Comparison of ENCODE assay signal across 8 cellular contexts in the genomic region with DNA sequence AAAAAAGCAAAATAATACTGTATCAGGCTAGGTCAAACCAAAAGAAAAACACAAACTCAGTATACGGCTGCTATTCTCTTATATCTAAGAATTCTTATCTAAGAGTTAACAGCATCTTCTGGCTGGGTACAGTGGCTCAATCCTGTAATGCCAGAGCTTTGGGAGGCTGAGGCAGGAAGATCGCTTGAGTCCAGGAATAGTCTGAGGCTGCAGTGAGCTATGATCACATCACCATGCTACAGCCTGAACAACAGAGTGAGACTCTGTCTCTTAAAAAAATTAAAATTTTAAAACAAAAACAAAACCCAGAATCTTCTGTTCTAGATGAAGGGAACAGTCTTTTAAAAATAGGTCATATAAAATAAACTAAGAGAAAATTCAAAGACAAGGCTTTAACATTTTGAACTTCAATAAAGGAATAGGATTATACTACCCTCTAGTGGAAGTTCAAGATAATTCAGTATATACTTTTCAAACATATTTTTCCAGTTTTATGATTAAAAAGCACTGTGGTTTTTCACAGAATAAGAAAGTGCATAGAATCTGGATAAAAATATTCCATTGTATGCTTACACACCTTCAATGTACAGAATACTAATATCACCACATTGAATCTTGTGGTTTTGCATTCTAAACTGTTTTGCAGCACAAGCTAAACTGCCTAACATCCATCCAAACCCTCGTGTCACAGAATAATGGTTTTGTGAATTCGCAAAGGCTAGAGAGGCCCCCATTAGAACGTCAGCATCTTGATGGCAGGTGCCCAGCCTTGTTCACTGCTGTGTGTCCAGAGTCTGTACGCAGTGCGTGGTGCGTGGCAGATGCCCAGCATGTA. TPM values are rescaled to one million over a fixed set of nuclear protein-coding genes. Genes with fewer than 3 reads are reported as not detected.
A peak's percentile ranks its signal among the peaks of the same experiment; 100 is the strongest.
DNase-seq lines count a peak whose midpoint lies in the region; ATAC-seq and TF ChIP-seq lines count a peak whose summit lies in the region.
"Had no signal": no experiment of that assay in that cellular context is flagged by ENCODE, and none has a peak within 500 bp of the region (broad histone marks: within the 10 kb centered on the region; RNA-seq: fewer than 3 reads in every experiment).

No MANE protein-coding gene starts in this region.

- H3K18ac ChIP-seq in mesenchymal stem cell (ENCODE audit: low read depth in 1 of 2, low read length in 2 of 2): no peak overlapping the region

- peaks cover 14% of the 10 kb centered on the region for H3K79me1 ChIP-seq in mesenchymal stem cell (replicated peaks; ENCODE audit: low read length, poor library complexity, severe bottlenecking)

- H4K91ac ChIP-seq in mesenchymal stem cell (ENCODE audit: low read length): peak overlapping the region; percentile 41

- H2AFZ ChIP-seq in mesenchymal stem cell (ENCODE audit: low read depth, low read length): no peak overlapping the region

- H2BK120ac ChIP-seq in mesenchymal stem cell (ENCODE audit: low read depth, low read length): no peak overlapping the region

- no peak overlapping the region for H3K4me2 ChIP-seq in mesenchymal stem cell (ENCODE audit: low read length, poor library complexity, severe bottlenecking)

- H3K27me3 ChIP-seq in breast epithelium: no peaks in the 10 kb centered on the region
- no peaks in the 10 kb centered on the region for H3K27me3 ChIP-seq in mesenchymal stem cell (ENCODE audit: control insufficient read depth in 1 of 2, insufficient read depth in 1 of 2, low read length in 2 of 2)

- TF ChIP-seq CTCF in GM12874 (IDR thresholded peaks at IDR 0.05; ENCODE audit: insufficient read depth, low read depth, low read length) (0 out of 2 replicates have a peak, but pooled peaks have one; percentile 3), breast epithelium (IDR thresholded peaks at IDR 0.05) (peak; percentile 46 to 75 (median 65))

- 76% methylated on average over 7 of the region's 8 CpGs for WGBS in mesenchymal stem cell

- H3K4me3 ChIP-seq in breast epithelium (no peak overlapping the region), mesenchymal stem cell (ENCODE audit: insufficient read depth in 1 of 2, low read depth in 1 of 2, low read length in 2 of 2) (no peak overlapping the region)

- H2BK12ac ChIP-seq in mesenchymal stem cell (ENCODE audit: low read length in 2 of 2): peak overlapping the region; percentile 8 to 21

- no peak overlapping the region for H2AK5ac ChIP-seq in mesenchymal stem cell (ENCODE audit: low read length, severe bottlenecking)

- no peak overlapping the region for H2BK15ac ChIP-seq in mesenchymal stem cell (ENCODE audit: low read depth, poor library complexity, severe bottlenecking)

- no peak for TF ChIP-seq POLR2A in breast epithelium (IDR thresholded peaks at IDR 0.05)

- H3K4me1 ChIP-seq in breast epithelium (peaks cover 0 to 3% of the 10 kb centered on the region in 2 donors), mesenchymal stem cell (ENCODE audit: control insufficient read depth, insufficient read depth, low read depth, low read length) (peaks cover 4% of the 10 kb centered on the region)

- no peak overlapping the region for H3K14ac ChIP-seq in mesenchymal stem cell (ENCODE audit: low read length in 2 of 2)

- H4K8ac ChIP-seq in mesenchymal stem cell (ENCODE audit: low read length): peak overlapping the region; percentile 85

- H3K36me3 ChIP-seq in breast epithelium (no peaks in the 10 kb centered on the region), mesenchymal stem cell (ENCODE audit: control insufficient read depth in 1 of 2, insufficient read depth in 2 of 2, low read depth in 1 of 2, low read length in 2 of 2) (peaks cover 3 to 18% of the 10 kb centered on the region in 2 experiments)

- intact Hi-C loops in breast epithelium (cut with DNase I; ENCODE audit: low total_unique reads): no loop called here

- peak overlapping the region in 1 of 2 experiments; percentile 70 for H3K4ac ChIP-seq in mesenchymal stem cell (ENCODE audit: low read depth in 1 of 2, low read length in 2 of 2)

- DNase-seq in NCI-H2196 treated with DMSO at 0.1 percent for 48 hours (lab: John Stamatoyannopoulos, UW; ENCODE audit: unreplicated experiment) (peak; percentile 16), breast epithelium (ENCODE audit: low spot score in 2 of 2) (no peak), mesenchymal stem cell (peak; percentile 45), ecto neural progenitor cell (ENCODE audit: low spot score) (no peak)
- DNase-seq: naive B cell had no signal

- H3K9ac ChIP-seq in mesenchymal stem cell (ENCODE audit: low read length): peak overlapping the region; percentile 40

- no peaks in the 10 kb centered on the region for H3K9me3 ChIP-seq in breast epithelium
- H3K9me3 ChIP-seq in mesenchymal stem cell (ENCODE audit: control insufficient read depth, low read length): no peaks in the 10 kb centered on the region

- no peak overlapping the region for H3K23ac ChIP-seq in mesenchymal stem cell (ENCODE audit: low read length in 2 of 2)

- no peak overlapping the region for H2BK5ac ChIP-seq in mesenchymal stem cell (ENCODE audit: low read depth, low read length, poor library complexity, severe bottlenecking)

- H3K27ac ChIP-seq in breast epithelium (no peak overlapping the region), mesenchymal stem cell (ENCODE audit: low read length, poor library complexity, severe bottlenecking) (no peak overlapping the region)

- ATAC-seq in HG02571 (IDR thresholded peaks at IDR 0.05; ENCODE audit: unreplicated experiment) (no peak), HG03469 (IDR thresholded peaks at IDR 0.05; ENCODE audit: unreplicated experiment) (no peak)

RNA-seq across cellular contexts. Expression of gene DTNBP1, which starts 39.3 kb away (rescaled TPM):
- total RNA-seq in breast epithelium: 10 to 100 TPM; 14.6 to 22.0 (median 19.5) TPM
- polyA plus RNA-seq in mesenchymal stem cell (2013, experiment 1 of 2): 24.9 TPM
- polyA plus RNA-seq in mesenchymal stem cell (2013, experiment 2 of 2): 26.0 TPM

Comparison
In these comparisons a context has a peak if more than half of its experiments do, and no peak if none do; other contexts are left out.
1. DNase-seq: peak in NCI-H2196 treated with DMSO at 0.1 percent for 48 hours (single experiment) and mesenchymal stem cell (single experiment); none in breast epithelium (0 of 2) and ecto neural progenitor cell (single experiment).